In genomic region chr5:23318960-23319359, GRCh38 we compare ENCODE assay signal across 20 cellular contexts.
"Had no signal": no experiment of that assay in that cellular context is flagged by ENCODE, and none has a peak within 500 bp of the region (broad histone marks: within the 10 kb centered on the region; RNA-seq: fewer than 3 reads in every experiment).

No MANE protein-coding gene starts in this region.

- H3K27ac ChIP-seq: colonic mucosa, gastroesophageal sphincter, parathyroid adenoma, psoas muscle, right lobe of liver, suprapubic skin, thyroid gland had no signal

- H3K4me3 Mint-ChIP-seq: immature natural killer cell; naive thymus-derived CD4-positive, alpha-beta T cell; nephron progenitor cell; stimulated activated effector memory CD8-positive, alpha-beta T cell treated with anti-CD3 and anti-CD28 coated beads, Interleukin-12 subunit alpha, Interleukin-12 subunit beta, amount 100 ng/mL, for 72 hours; type B pancreatic cell had no signal

- H2AFZ ChIP-seq: parathyroid adenoma had no signal

- H3K79me2 ChIP-seq: parathyroid adenoma had no signal

- H3K27ac Mint-ChIP-seq: immature natural killer cell; naive thymus-derived CD4-positive, alpha-beta T cell; nephron progenitor cell; stimulated activated effector memory CD8-positive, alpha-beta T cell treated with anti-CD3 and anti-CD28 coated beads, Interleukin-12 subunit alpha, Interleukin-12 subunit beta, amount 100 ng/mL, for 72 hours; type B pancreatic cell had no signal

- H3K4me3 ChIP-seq: colonic mucosa, gastroesophageal sphincter, psoas muscle, right lobe of liver, suprapubic skin, thyroid gland had no signal

- H3K4me1 ChIP-seq: colonic mucosa, gastroesophageal sphincter, parathyroid adenoma, psoas muscle, right lobe of liver, suprapubic skin, thyroid gland had no signal

- ATAC-seq: gastroesophageal sphincter; left colon; naive thymus-derived CD4-positive, alpha-beta T cell; psoas muscle; right lobe of liver; stimulated activated effector memory CD8-positive, alpha-beta T cell treated with anti-CD3 and anti-CD28 coated beads, Interleukin-12 subunit alpha, Interleukin-12 subunit beta, amount 100 ng/mL, for 72 hours; stimulated activated naive CD8-positive, alpha-beta T cell treated with anti-CD3 and anti-CD28 coated beads, Interleukin-15, Interleukin-2, amounts not matched to agents 100 U/mL and 50 U/mL, for 24 hours had no signal

- H3K36me3 Mint-ChIP-seq: naive thymus-derived CD4-positive, alpha-beta T cell; stimulated activated effector memory CD8-positive, alpha-beta T cell treated with anti-CD3 and anti-CD28 coated beads, Interleukin-12 subunit alpha, Interleukin-12 subunit beta, amount 100 ng/mL, for 72 hours; type B pancreatic cell had no signal

- H3K9ac ChIP-seq: parathyroid adenoma had no signal

- H3K27me3 ChIP-seq: colonic mucosa, gastroesophageal sphincter, right lobe of liver, suprapubic skin, thyroid gland had no signal

- H3K36me3 ChIP-seq: colonic mucosa, gastroesophageal sphincter, right lobe of liver, suprapubic skin, thyroid gland had no signal

- H3K9me3 ChIP-seq: colonic mucosa, gastroesophageal sphincter, psoas muscle, right lobe of liver, suprapubic skin, thyroid gland had no signal

- FAIRE-seq: kidney, urothelium cell line had no signal

- DNase-seq: colonic mucosa; dermis blood vessel endothelial cell; immature natural killer cell; kidney; left colon; naive thymus-derived CD4-positive, alpha-beta T cell; nephron progenitor cell; psoas muscle; retina; right lobe of liver; stimulated activated CD4-positive, alpha-beta T cell treated with anti-CD3 and anti-CD28 coated beads, Interleukin-4, amount 100 ng/mL, for 1 hour; stimulated activated CD8-positive, alpha-beta memory T cell treated with anti-CD3 and anti-CD28 coated beads, Interleukin-4, amount 100 ng/mL, for 48 hours; stimulated activated naive CD8-positive, alpha-beta T cell treated with anti-CD3 and anti-CD28 coated beads, Interleukin-15, Interleukin-2, amounts not matched to agents 100 U/mL and 50 U/mL, for 24 hours; thyroid gland had no signal

- H3K4me1 Mint-ChIP-seq: immature natural killer cell; naive thymus-derived CD4-positive, alpha-beta T cell; nephron progenitor cell; stimulated activated effector memory CD8-positive, alpha-beta T cell treated with anti-CD3 and anti-CD28 coated beads, Interleukin-12 subunit alpha, Interleukin-12 subunit beta, amount 100 ng/mL, for 72 hours had no signal

- H3K27me3 Mint-ChIP-seq: naive thymus-derived CD4-positive, alpha-beta T cell; type B pancreatic cell had no signal
